Comparison of ENCODE assay signal across 22 cellular contexts in the genomic region with DNA sequence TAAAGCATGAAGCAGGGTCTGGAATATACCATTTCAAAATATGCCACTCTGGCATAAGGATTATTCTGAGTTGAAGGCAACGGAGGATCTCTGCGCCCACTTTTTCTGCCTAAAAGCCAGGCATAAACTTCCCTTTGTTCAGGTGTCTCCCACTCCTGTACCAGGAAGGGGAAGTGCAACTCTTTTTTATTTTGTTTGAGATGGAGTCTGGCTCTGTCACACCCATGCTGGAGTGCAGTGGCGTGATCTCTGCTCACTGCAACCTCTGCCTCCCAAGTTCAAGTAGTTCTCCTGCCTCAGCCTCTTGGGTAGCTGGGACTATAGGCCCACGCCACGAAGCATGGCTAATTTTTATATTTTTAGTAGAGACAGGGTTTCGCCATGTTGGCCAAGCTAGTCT.
"Had no signal": no experiment of that assay in that cellular context is flagged by ENCODE, and none has a peak within 500 bp of the region (broad histone marks: within the 10 kb centered on the region; RNA-seq: fewer than 3 reads in every experiment).

No MANE protein-coding gene starts in this region.

- H3K36me3 ChIP-seq: adrenal gland, ascending aorta, brain microvascular endothelial cell, heart right ventricle, upper lobe of right lung, WERI-Rb-1 had no signal

- H3K9me3 ChIP-seq: adrenal gland, ascending aorta, esophagus squamous epithelium, heart right ventricle, left lung, testis, upper lobe of right lung had no signal

- H3K4me3 ChIP-seq: adrenal gland, ascending aorta, esophagus squamous epithelium, heart right ventricle, left lung, testis, upper lobe of right lung had no signal

- H3K27me3 ChIP-seq: adrenal gland, ascending aorta, brain microvascular endothelial cell, esophagus squamous epithelium, heart right ventricle, left lung, testis, upper lobe of right lung had no signal

- DNase-seq: activated CD4-positive, alpha-beta T cell treated with anti-CD3 and anti-CD28 coated beads, Interleukin-2, amount 50 U/mL, for 1 hour; activated CD4-positive, CD25-positive, alpha-beta regulatory T cell treated with anti-CD3 and anti-CD28 coated beads, Interleukin-2, amount 50 U/mL, for 72 hours; activated naive CD4-positive, alpha-beta T cell; activated T-cell treated with anti-CD3 and anti-CD28 coated beads, Interleukin-2, amount 50 U/mL, for 24 hours; brain microvascular endothelial cell; caudate nucleus; effector memory CD4-positive, alpha-beta T cell; esophagus squamous epithelium; heart right ventricle; left lung; mammary epithelial cell; midbrain; nucleus accumbens; stimulated activated CD4-positive, alpha-beta T cell treated with anti-CD3 and anti-CD28 coated beads, Interleukin-2, amount 100 ng/mL, for 48 hours; stimulated activated CD8-positive, alpha-beta memory T cell treated with anti-CD3 and anti-CD28 coated beads, Interleukin-4, amount 100 ng/mL, for 48 hours; stimulated activated naive B cell treated with anti-CD40 and anti-IgM and Interleukin-4, amounts not matched to agents 10 μg/mL and 1 μg/mL and 100 μg/mL, for 72 hours; T-helper 1 cell; testis; upper lobe of right lung; WERI-Rb-1 had no signal

- H3K4me1 ChIP-seq: adrenal gland had no signal

- H3K27ac ChIP-seq: adrenal gland, brain microvascular endothelial cell, left lung, upper lobe of right lung, WERI-Rb-1 had no signal
